In the genomic region with DNA sequence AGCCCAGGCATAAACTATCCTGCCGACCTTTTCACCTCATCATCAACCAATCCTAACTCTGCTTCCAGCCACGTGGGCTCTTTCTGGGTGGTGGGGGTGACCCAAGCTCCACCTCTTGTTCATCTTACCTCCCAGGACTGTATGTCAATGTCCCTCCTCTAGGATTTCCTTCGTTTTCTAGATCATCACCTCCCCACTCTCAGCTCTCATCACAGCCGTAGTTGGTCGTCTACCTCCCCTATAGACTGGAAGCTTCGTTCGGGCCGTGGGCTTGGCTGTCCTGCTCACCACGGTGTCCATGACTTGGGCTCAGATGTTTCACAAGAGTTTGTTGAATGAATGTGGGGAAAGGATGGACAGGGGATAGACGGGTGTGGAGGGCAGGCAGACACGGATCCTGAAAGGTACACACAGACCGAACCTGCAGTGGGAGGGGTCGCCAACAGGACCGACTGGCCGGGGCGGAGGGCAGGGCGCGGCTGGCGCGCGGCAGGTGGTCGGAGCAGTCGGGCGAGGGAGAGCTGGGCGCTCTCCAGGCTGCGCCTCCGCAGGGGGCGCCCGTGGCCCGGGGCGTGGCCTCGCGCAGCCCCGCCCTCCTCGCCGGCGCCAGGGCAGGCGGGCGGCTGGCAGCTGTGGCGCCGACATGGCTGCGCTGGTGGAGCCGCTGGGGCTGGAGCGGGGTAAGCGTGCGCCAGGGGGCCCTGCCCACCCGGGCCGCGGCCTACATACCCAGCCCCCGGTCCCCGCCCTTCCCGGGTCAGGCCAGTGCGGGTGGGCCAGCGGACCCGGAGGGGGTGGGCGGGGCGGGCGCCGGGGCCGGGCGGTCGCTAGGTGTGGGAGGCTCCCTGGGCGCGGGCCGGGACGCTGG, we compare ENCODE assay signal across 8 cellular contexts. TPM values are rescaled to one million over a fixed set of nuclear protein-coding genes. Genes with fewer than 3 reads are reported as not detected.
DNase-seq lines count a peak whose midpoint lies in the region; ATAC-seq, FAIRE-seq and TF ChIP-seq lines count a peak whose summit lies in the region.

TSS of gene LIN7B (plus strand) at position 609 of the 868 bp plus-strand sequence. CDS start at position 644, 35 bp downstream.

- H3K4me2 ChIP-seq in endothelial cell of umbilical vein (ENCODE audit: insufficient read depth, low read length), result peak within 1 kb of the TSS; percentile 66

- no peaks in the 10 kb centered on the region for H3K27me3 Mint-ChIP-seq in stimulated activated memory B cell treated with anti-CD40 and anti-IgM and Interleukin-4, amounts not matched to agents 10 μg/mL and 1 μg/mL and 100 μg/mL, for 72 hours

- peak within 1 kb of the TSS; percentile 59 for H3K9ac ChIP-seq in endothelial cell of umbilical vein (replicated peaks; ENCODE audit: extremely low read depth, insufficient read depth, low read length)

- peaks cover 45% of the 10 kb centered on the region for H3K4me1 Mint-ChIP-seq in stimulated activated memory B cell treated with anti-CD40 and anti-IgM and Interleukin-4, amounts not matched to agents 10 μg/mL and 1 μg/mL and 100 μg/mL, for 72 hours

- peak; percentile 35 for TF ChIP-seq POLR2A in endothelial cell of umbilical vein (IDR thresholded peaks at IDR 0.05; ENCODE audit: low read depth, low read length)

- peak; percentile 72 for DNase-seq in ACHN
- DNase-seq in NOMO-1 treated with dmso at 0.1 percent for 144 hours (lab: John Stamatoyannopoulos, UW; ENCODE audit: unreplicated experiment), result peak; percentile 52
- peak; percentile 73 for DNase-seq in activated CD8-positive, alpha-beta memory T cell treated with anti-CD3 and anti-CD28 coated beads, Interleukin-2, amount 50 U/mL, for 4 hours
- peak; percentile 74 for DNase-seq in endothelial cell of umbilical vein (ENCODE audit: low read depth, low spot score)
- peak; percentile 75 to 86 (median 75) for DNase-seq in mucosa of descending colon

- peak; percentile 43 for ATAC-seq in GM18519 (IDR thresholded peaks at IDR 0.05; ENCODE audit: low FRiP score, unreplicated experiment)
- peak; percentile 30 for ATAC-seq in HG03521 (IDR thresholded peaks at IDR 0.05; ENCODE audit: unreplicated experiment)
- peak; percentile 75 for ATAC-seq in mucosa of descending colon
- peak; percentile 80 for ATAC-seq in stimulated activated memory B cell treated with anti-CD40 and anti-IgM and Interleukin-4, amounts not matched to agents 10 μg/mL and 1 μg/mL and 100 μg/mL, for 72 hours

- no peaks in the 10 kb centered on the region for H3K27me3 ChIP-seq in endothelial cell of umbilical vein (ENCODE audit: control insufficient read depth in 2 of 2, insufficient read depth in 2 of 2, low read length in 2 of 2)

- CTCF ChIA-PET in endothelial cell of umbilical vein (lab: Charles Lee), result interaction anchor here (0.6 to 6.5 kb wide), 27 partner anchors 8 to 338 kb away, joined by 3 to 60 read pairs (median 3); partner anchors contain the start of genes GYS1, PIH1D1 and RUVBL2

- H3K36me3 ChIP-seq in endothelial cell of umbilical vein (ENCODE audit: control insufficient read depth in 2 of 2, extremely low read depth in 1 of 2, insufficient read depth in 2 of 2, low read length in 2 of 2), result peaks cover 2 to 4% of the 10 kb centered on the region in 2 experiments
- no peaks in the 10 kb centered on the region for H3K36me3 ChIP-seq in mucosa of descending colon (ENCODE audit: low read depth)

- no peaks in the 10 kb centered on the region for H3K79me2 ChIP-seq in endothelial cell of umbilical vein (ENCODE audit: control insufficient read depth, insufficient read depth, low read length)

- no peak within 1 kb of the TSS for H3K27ac ChIP-seq in endothelial cell of umbilical vein (ENCODE audit: insufficient read depth, low read depth, low read length)

- H4K20me1 ChIP-seq in endothelial cell of umbilical vein (replicated peaks; ENCODE audit: control insufficient read depth, extremely low read depth, insufficient read depth, low read length), result no peaks in the 10 kb centered on the region

- H3K9me3 Mint-ChIP-seq in stimulated activated memory B cell treated with anti-CD40 and anti-IgM and Interleukin-4, amounts not matched to agents 10 μg/mL and 1 μg/mL and 100 μg/mL, for 72 hours, result no peaks in the 10 kb centered on the region

- BruUV-seq in endothelial cell of umbilical vein (replicated peaks; lab: Mats Ljungman, UMichigan), result no TSS peak

- H3K9me3 ChIP-seq in endothelial cell of umbilical vein (replicated peaks; ENCODE audit: control insufficient read depth, insufficient read depth, low read length) (no peaks in the 10 kb centered on the region), mucosa of descending colon (no peaks in the 10 kb centered on the region)

- dilution Hi-C loops in endothelial cell of umbilical vein (cut with MboI; ENCODE audit: extremely low pct_ligation_motif_present, low sequenced_read_pairs), result no loop called here

- intact Hi-C loops in endothelial cell of umbilical vein (cut with micrococcal nuclease), result no loop called here
- intact Hi-C loops in mucosa of descending colon (cut with DNase I, micrococcal nuclease), result no loop called here

- POLR2A ChIA-PET in endothelial cell of umbilical vein (lab: Charles Lee), result interaction anchor here (0.5 to 1.7 kb wide), 4 partner anchors 14 to 164 kb away, joined by 3 to 5 read pairs (median 4); no protein-coding TSS in a partner anchor

- in situ Hi-C loops in ACHN (cut with HindIII; ENCODE audit: low pct_ligation_motif_present, low pct_unique_long_range_greater_than_20kb, low sequenced_read_pairs), result no loop called here

- H2AFZ ChIP-seq in endothelial cell of umbilical vein (ENCODE audit: low read depth, low read length), result peak within 1 kb of the TSS; percentile 89

- H3K27ac Mint-ChIP-seq in stimulated activated memory B cell treated with anti-CD40 and anti-IgM and Interleukin-4, amounts not matched to agents 10 μg/mL and 1 μg/mL and 100 μg/mL, for 72 hours, result peak within 1 kb of the TSS; percentile 4

- FAIRE-seq in endothelial cell of umbilical vein (lab: Jason Lieb, UNC), result peak; percentile 64

- peaks cover 3% of the 10 kb centered on the region for H3K36me3 Mint-ChIP-seq in stimulated activated memory B cell treated with anti-CD40 and anti-IgM and Interleukin-4, amounts not matched to agents 10 μg/mL and 1 μg/mL and 100 μg/mL, for 72 hours

- TF ChIP-seq CTCF in endothelial cell of umbilical vein (IDR thresholded peaks at IDR 0.05; ENCODE audit: extremely low read depth in 1 of 2, insufficient read depth in 1 of 2, low read depth in 1 of 2, low read length in 2 of 2), result peak; percentile 50 to 57
- TF ChIP-seq CTCF in mucosa of descending colon (IDR thresholded peaks at IDR 0.05), result peak; percentile 68

- H3K4me3 ChIP-seq in endothelial cell of umbilical vein (replicated peaks in 1 of 3; ENCODE audit: insufficient read depth in 1 of 3, low read depth in 1 of 3, low read length in 3 of 3), result peak within 1 kb of the TSS; percentile 42 to 48 (median 47)
- peak within 1 kb of the TSS; percentile 57 for H3K4me3 ChIP-seq in mucosa of descending colon

- H3K9me1 ChIP-seq in endothelial cell of umbilical vein (replicated peaks; ENCODE audit: control insufficient read depth, extremely low read depth, insufficient read depth, low read length), result no peaks in the 10 kb centered on the region

- peak within 1 kb of the TSS; percentile 82 for H3K4me3 Mint-ChIP-seq in stimulated activated memory B cell treated with anti-CD40 and anti-IgM and Interleukin-4, amounts not matched to agents 10 μg/mL and 1 μg/mL and 100 μg/mL, for 72 hours

- H3K4me1 ChIP-seq in endothelial cell of umbilical vein (ENCODE audit: control insufficient read depth, extremely low read depth, insufficient read depth, low read length), result peaks cover 12% of the 10 kb centered on the region
- H3K4me1 ChIP-seq in mucosa of descending colon (ENCODE audit: low read depth), result peaks cover 21% of the 10 kb centered on the region

TF ChIP-seq in endothelial cell of umbilical vein, 7 proteins besides CTCF, POLR2A, EP300 and RAD21:
- TF ChIP-seq FOS (IDR thresholded peaks at IDR 0.05; ENCODE audit: borderline replicate concordance, insufficient read depth, low read length) (no peak), POLR2AphosphoS5 (IDR thresholded peaks at IDR 0.05; ENCODE audit: insufficient read depth, low read depth, low read length) (peak; percentile 43)

RNA-seq across cellular contexts. Expression of gene LIN7B, which starts in this region (rescaled TPM):
- 4.2 and 4.5 TPM in 2 replicates for total RNA-seq in endothelial cell of umbilical vein
- polyA plus RNA-seq in endothelial cell of umbilical vein, result 2.2 and 4.4 TPM in 2 replicates
- polyA plus RNA-seq in endothelial cell of umbilical vein (2011; cell fraction: cytosol; rRNA removed), result 2.3 and 2.4 TPM in 2 replicates
- polyA plus RNA-seq in endothelial cell of umbilical vein (2011; cell fraction: nucleus; rRNA removed), result 5.5 and 5.6 TPM in 2 replicates
- 1.3 and 4.4 TPM in 2 replicates for polyA plus RNA-seq in endothelial cell of umbilical vein (2012)
- polyA minus RNA-seq in endothelial cell of umbilical vein, result 2.6 and 4.1 TPM in 2 replicates
- polyA minus RNA-seq in endothelial cell of umbilical vein (2011; cell fraction: cytosol; rRNA and poly(A)+ RNA removed), result 2.7 TPM
- 3.6 TPM in 1 of 2 replicates, not detected in the other for polyA minus RNA-seq in endothelial cell of umbilical vein (2011; cell fraction: nucleus; rRNA and poly(A)+ RNA removed)
- 10 to 100 TPM in 2 of 3 donors, 1 to 10 TPM in 1; 7.2 to 20.4 (median 11.7) TPM for total RNA-seq in mucosa of descending colon

Comparison
In these comparisons a context has a peak if more than half of its experiments do, and no peak if none do; other contexts are left out.
1. ATAC-seq: peak in every context shown above with its lines; median percentile 80 in stimulated activated memory B cell treated with anti-CD40 and anti-IgM and Interleukin-4, amounts not matched to agents 10 μg/mL and 1 μg/mL and 100 μg/mL, for 72 hours; 75 in mucosa of descending colon; 43 in GM18519; 30 in HG03521.